4 cellular contexts compared by ENCODE assay signal in genomic region chr6:3775386-3775785, GRCh38.
"Had no signal": no experiment of that assay in that cellular context is flagged by ENCODE, and none has a peak within 500 bp of the region (broad histone marks: within the 10 kb centered on the region; RNA-seq: fewer than 3 reads in every experiment).

No MANE protein-coding gene starts in this region.

- H3K27ac ChIP-seq: HL-60 had no signal

- H3K4me3 ChIP-seq: K562 had no signal

- ATAC-seq: HepG2, K562 had no signal

- DNase-seq: KBM-7 had no signal
